In the genomic region with DNA sequence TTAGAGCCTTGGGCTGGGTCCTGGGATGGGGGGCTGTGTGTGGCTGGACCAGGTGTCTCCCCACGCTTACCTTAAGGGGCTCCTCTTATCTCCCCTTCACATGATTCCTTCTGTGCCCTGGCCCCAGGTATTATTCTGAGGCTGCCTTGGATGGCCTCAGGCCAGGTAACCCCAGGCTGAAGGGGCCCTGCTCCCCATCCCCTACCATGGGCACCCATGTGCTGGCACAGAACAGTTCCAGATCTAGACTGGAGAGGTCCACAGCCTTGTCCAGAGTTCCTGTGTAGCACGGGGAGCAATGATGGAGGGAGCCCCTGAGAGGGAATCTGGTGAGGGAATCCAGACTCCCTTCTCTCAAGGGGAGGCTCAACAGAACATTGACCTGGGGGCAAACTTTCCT, we compare ENCODE assay signal across 21 cellular contexts. TPM values are rescaled to one million over a fixed set of nuclear protein-coding genes. Genes with fewer than 3 reads are reported as not detected.
"Had no signal": no experiment of that assay in that cellular context is flagged by ENCODE, and none has a peak within 500 bp of the region (broad histone marks: within the 10 kb centered on the region; RNA-seq: fewer than 3 reads in every experiment).

No MANE protein-coding gene starts in this region.

- ATAC-seq: activated CD8-positive, alpha-beta T cell treated with anti-CD3 and anti-CD28 coated beads, Interleukin-2, amount 10 ng/mL, durations not matched to agents 7 days and 5 days; Panc1; T-helper 17 cell had no signal

- DNase-seq: activated CD4-positive, alpha-beta T cell treated with anti-CD3 and anti-CD28 coated beads for 48 hours; activated CD4-positive, alpha-beta T cell treated with anti-CD3 and anti-CD28 coated beads, Interleukin-2, amount 50 U/mL, for 4 hours; activated CD4-positive, CD25-positive, alpha-beta regulatory T cell treated with anti-CD3 and anti-CD28 coated beads, Interleukin-2, amount 50 U/mL, for 72 hours; activated CD8-positive, alpha-beta memory T cell treated with anti-CD3 and anti-CD28 coated beads, Interleukin-2, amount 50 U/mL, for 48 hours; activated CD8-positive, alpha-beta T cell treated with anti-CD3 and anti-CD28 coated beads, Interleukin-2, amount 10 ng/mL, durations not matched to agents 7 days and 5 days; activated gamma-delta T cell; activated naive CD4-positive, alpha-beta T cell treated with anti-CD3 and anti-CD28 coated beads for 36 hours; activated T-cell treated with anti-CD3 and anti-CD28 coated beads, Interleukin-2, amount 50 U/mL, for 1 hour; MM.1S; NCI-H1105; NCI-H1436; NCI-H1694 treated with DMSO at 0.1 percent for 48 hours; NCI-H2081; NCI-H510A treated with DMSO at 0.1 percent for 48 hours; NK-92 treated with Interleukin-12 subunit alpha and Interleukin-12 subunit beta, amount 100 ng/mL, for 24 hours; OCI-M1; RPMI8226; SHP77 treated with DMSO at 0.1 percent for 48 hours; T-helper 17 cell; T-helper 9 cell had no signal

RNA-seq across cellular contexts. Expression of gene MOCS1, which starts 32.1 kb away (rescaled TPM):
- total RNA-seq: activated CD8-positive, alpha-beta T cell treated with anti-CD3 and anti-CD28 coated beads, Interleukin-2, amount 10 ng/mL, durations not matched to agents 7 days and 5 days had no signal
